Comparison of ENCODE assay signal across 17 cellular contexts in genomic region chr6:145569140-145569539, GRCh38.
DNase-seq lines count a peak whose midpoint lies in the region; ATAC-seq and TF ChIP-seq lines count a peak whose summit lies in the region.
"Had no signal": no experiment of that assay in that cellular context is flagged by ENCODE, and none has a peak within 500 bp of the region (broad histone marks: within the 10 kb centered on the region; RNA-seq: fewer than 3 reads in every experiment).

No MANE protein-coding gene starts in this region.

- no peak overlapping the region for H3K4me3 ChIP-seq in tibial nerve
- H3K4me3 ChIP-seq: lower lobe of right lung, thoracic aorta had no signal

- H3K27me3 ChIP-seq in tibial nerve: no peaks in the 10 kb centered on the region

- H3K4me1 ChIP-seq in tibial nerve: no peaks in the 10 kb centered on the region
- H3K4me1 ChIP-seq: lower lobe of right lung had no signal

- no peak for TF ChIP-seq CTCF in tibial nerve (IDR thresholded peaks at IDR 0.05)

- TF ChIP-seq POLR2A in tibial nerve (IDR thresholded peaks at IDR 0.05): no peak

- H3K9me3 ChIP-seq in tibial nerve: peaks cover 0 to 17% (median 0%) of the 10 kb centered on the region in 4 donors

- H3K36me3 ChIP-seq in tibial nerve: no peaks in the 10 kb centered on the region
- H3K36me3 ChIP-seq: lower lobe of right lung, thoracic aorta had no signal

- DNase-seq in DMS153 treated with DMSO at 0.1 percent for 48 hours (lab: John Stamatoyannopoulos, UW; ENCODE audit: unreplicated experiment) (peak; percentile 65), HT1080 (ENCODE audit: low read depth) (peak; percentile 65), NCI-H69 (lab: John Stamatoyannopoulos, UW) (peak; percentile 67), fibroblast of gingiva (ENCODE audit: low read depth) (peak; percentile 50), NCI-H510A treated with DMSO at 0.1 percent for 48 hours (lab: John Stamatoyannopoulos, UW) (no peak), tibial nerve (ENCODE audit: low spot score in 2 of 2) (no peak)
- no peak for DNase-seq in stimulated activated CD4-positive, alpha-beta T cell treated with anti-CD3 and anti-CD28 coated beads, Interleukin-1b, Interleukin-23, amount 100 ng/mL, for 48 hours
- DNase-seq: activated CD4-positive, alpha-beta T cell treated with anti-CD3 and anti-CD28 coated beads, Interleukin-2, amount 50 U/mL, for 48 hours; hippocampal formation; KG1; lower lobe of right lung; NCI-H1105; occipital lobe; Right ventricle myocardium superior had no signal

- no peak for ATAC-seq in HG02623 (IDR thresholded peaks at IDR 0.05; ENCODE audit: unreplicated experiment)
- ATAC-seq: lower lobe of right lung; stimulated activated memory B cell treated with anti-CD40 and anti-IgM and Interleukin-4, amounts not matched to agents 10 μg/mL and 1 μg/mL and 100 μg/mL, for 72 hours had no signal

- WGBS in tibial nerve, 2 donors: 35 to 37% methylated on average over 3 of the region's 3 CpGs

- TF ChIP-seq EP300 in tibial nerve (IDR thresholded peaks at IDR 0.05): no peak

- H3K27ac ChIP-seq in tibial nerve: no peak overlapping the region
- H3K27ac ChIP-seq: lower lobe of right lung, thoracic aorta had no signal

Comparison
In these comparisons a context has a peak if more than half of its experiments do, and no peak if none do; other contexts are left out.
1. DNase-seq: peak in DMS153 treated with DMSO at 0.1 percent for 48 hours (single experiment), HT1080 (single experiment), NCI-H69 (single experiment) and fibroblast of gingiva (single experiment); none in stimulated activated CD4-positive, alpha-beta T cell treated with anti-CD3 and anti-CD28 coated beads, Interleukin-1b, Interleukin-23, amount 100 ng/mL, for 48 hours (single experiment), NCI-H510A treated with DMSO at 0.1 percent for 48 hours (single experiment) and tibial nerve (0 of 2).